Comparison of ENCODE assay signal across 1 cellular context in the genomic region with DNA sequence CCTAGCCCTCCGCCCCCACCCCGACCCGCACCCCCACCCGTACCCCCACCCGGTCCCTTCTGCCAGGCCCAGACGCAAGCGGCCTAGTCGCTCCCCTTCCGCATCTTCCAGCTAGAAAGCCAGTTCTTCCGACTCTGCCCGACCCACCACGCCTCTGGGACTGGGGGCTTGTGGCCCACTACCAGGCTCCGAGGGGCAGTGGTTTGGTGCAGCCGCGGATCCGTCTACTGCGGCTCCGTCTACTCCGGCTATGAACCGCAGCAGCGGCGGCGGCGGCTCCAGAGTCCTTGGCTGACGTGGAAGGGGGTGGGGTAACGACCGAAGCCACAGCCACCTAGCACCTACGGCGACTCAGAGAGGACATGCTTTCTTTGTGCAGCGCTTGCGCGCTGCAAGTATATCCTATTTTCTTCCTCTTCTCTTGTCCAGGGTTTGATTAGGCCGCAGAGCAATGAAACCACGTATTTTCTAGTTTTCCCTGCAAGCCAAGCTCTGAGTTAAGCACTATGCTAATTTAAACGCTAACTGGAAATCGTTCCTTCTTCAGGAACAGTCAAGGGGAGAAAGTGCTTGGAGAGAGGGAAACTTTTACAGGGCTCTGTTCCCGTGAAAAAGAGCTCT.
TF ChIP-seq lines count a peak whose summit lies in the region.

Gene COPB1, minus strand, starts transcription at position 252 of the 621 bp plus-strand sequence. CDS start 883 bp downstream, outside the sequence.

TF ChIP-seq in GM12878, 131 proteins besides CTCF, POLR2A, EP300 and RAD21 (continued from another document and continues in another):
- TF ChIP-seq SMC3 (IDR thresholded peaks at IDR 0.05; ENCODE audit: borderline replicate concordance, low read length) (no peak), IKZF2 (IDR thresholded peaks at IDR 0.05) (peak; percentile 47 to 56; a peak in 2 of 4 replicates), RUNX3 (IDR thresholded peaks at IDR 0.05; ENCODE audit: low read length) (peak; percentile 83), DPF2 (IDR thresholded peaks at IDR 0.05) (peak; percentile 45; the same call in 1 of the 2 replicates), NRF1 (conservative IDR thresholded peaks at IDR 0.05; ENCODE audit: low read depth, low read length) (0 out of 2 replicates have a peak, but pooled peaks have one; percentile 19), POLR2AphosphoS2 (IDR thresholded peaks at IDR 0.05; ENCODE audit: low read depth, low read length) (peak; percentile 90), SMAD5 (IDR thresholded peaks at IDR 0.05; ENCODE audit: low read depth) (peak; percentile 80), CHD1 (IDR thresholded peaks at IDR 0.05; ENCODE audit: low read depth, low read length) (no peak), MEF2B (IDR thresholded peaks at IDR 0.05; ENCODE audit: partially characterized antibody, poor library complexity, severe bottlenecking) (peak; percentile 34), POLR2AphosphoS5 (IDR thresholded peaks at IDR 0.05; ENCODE audit: low read length) (peak; percentile 95), PKNOX1 (IDR thresholded peaks at IDR 0.05) (peak; percentile 43; the same call in 1 of the 2 replicates), NR2F1 (conservative IDR thresholded peaks at IDR 0.05) (no peak), USF2 (IDR thresholded peaks at IDR 0.05; ENCODE audit: borderline replicate concordance, low read depth, low read length) (no peak), NBN (IDR thresholded peaks at IDR 0.05) (peak; percentile 55; the same call in 1 of the 2 replicates), SIX5 (IDR thresholded peaks at IDR 0.05; ENCODE audit: low read depth, low read length, severe bottlenecking) (no peak), ZSCAN29 (IDR thresholded peaks at IDR 0.05) (peak; percentile 95), PRDM15 (CRISPR knock-in tag; IDR thresholded peaks at IDR 0.05) (no peak), BCL3 (IDR thresholded peaks at IDR 0.05; ENCODE audit: borderline replicate concordance, insufficient read depth, low read depth, low read length, poor library complexity, severe bottlenecking) (peak; percentile 57), SKIL (IDR thresholded peaks at IDR 0.05; ENCODE audit: low read depth, poor library complexity, severe bottlenecking) (peak; percentile 67), NR2C1 (IDR thresholded peaks at IDR 0.05) (0 out of 2 replicates have a peak, but pooled peaks have one; percentile 19), GATAD2B (conservative IDR thresholded peaks at IDR 0.05; ENCODE audit: low read depth) (no peak), CREB1 (IDR thresholded peaks at IDR 0.05; ENCODE audit: low read depth) (peak; percentile 89), CREM (IDR thresholded peaks at IDR 0.05; ENCODE audit: low read depth) (peak; percentile 84), BCLAF1 (IDR thresholded peaks at IDR 0.05) (no peak), RB1 (IDR thresholded peaks at IDR 0.05; ENCODE audit: borderline replicate concordance) (0 out of 2 replicates have a peak, but pooled peaks have one; percentile 13)
- TF ChIP-seq, protein P1, sequence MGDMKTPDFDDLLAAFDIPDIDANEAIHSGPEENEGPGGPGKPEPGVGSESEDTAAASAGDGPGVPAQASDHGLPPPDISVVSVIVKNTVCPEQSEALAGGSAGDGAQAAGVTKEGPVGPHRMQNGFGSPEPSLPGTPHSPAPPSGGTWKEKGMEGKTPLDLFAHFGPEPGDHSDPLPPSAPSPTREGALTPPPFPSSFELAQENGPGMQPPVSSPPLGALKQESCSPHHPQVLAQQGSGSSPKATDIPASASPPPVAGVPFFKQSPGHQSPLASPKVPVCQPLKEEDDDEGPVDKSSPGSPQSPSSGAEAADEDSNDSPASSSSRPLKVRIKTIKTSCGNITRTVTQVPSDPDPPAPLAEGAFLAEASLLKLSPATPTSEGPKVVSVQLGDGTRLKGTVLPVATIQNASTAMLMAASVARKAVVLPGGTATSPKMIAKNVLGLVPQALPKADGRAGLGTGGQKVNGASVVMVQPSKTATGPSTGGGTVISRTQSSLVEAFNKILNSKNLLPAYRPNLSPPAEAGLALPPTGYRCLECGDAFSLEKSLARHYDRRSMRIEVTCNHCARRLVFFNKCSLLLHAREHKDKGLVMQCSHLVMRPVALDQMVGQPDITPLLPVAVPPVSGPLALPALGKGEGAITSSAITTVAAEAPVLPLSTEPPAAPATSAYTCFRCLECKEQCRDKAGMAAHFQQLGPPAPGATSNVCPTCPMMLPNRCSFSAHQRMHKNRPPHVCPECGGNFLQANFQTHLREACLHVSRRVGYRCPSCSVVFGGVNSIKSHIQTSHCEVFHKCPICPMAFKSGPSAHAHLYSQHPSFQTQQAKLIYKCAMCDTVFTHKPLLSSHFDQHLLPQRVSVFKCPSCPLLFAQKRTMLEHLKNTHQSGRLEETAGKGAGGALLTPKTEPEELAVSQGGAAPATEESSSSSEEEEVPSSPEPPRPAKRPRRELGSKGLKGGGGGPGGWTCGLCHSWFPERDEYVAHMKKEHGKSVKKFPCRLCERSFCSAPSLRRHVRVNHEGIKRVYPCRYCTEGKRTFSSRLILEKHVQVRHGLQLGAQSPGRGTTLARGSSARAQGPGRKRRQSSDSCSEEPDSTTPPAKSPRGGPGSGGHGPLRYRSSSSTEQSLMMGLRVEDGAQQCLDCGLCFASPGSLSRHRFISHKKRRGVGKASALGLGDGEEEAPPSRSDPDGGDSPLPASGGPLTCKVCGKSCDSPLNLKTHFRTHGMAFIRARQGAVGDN (IDR thresholded peaks at IDR 0.05) = peak; percentile 29; the same call in 1 of the 2 replicates
- TF ChIP-seq, protein P2, sequence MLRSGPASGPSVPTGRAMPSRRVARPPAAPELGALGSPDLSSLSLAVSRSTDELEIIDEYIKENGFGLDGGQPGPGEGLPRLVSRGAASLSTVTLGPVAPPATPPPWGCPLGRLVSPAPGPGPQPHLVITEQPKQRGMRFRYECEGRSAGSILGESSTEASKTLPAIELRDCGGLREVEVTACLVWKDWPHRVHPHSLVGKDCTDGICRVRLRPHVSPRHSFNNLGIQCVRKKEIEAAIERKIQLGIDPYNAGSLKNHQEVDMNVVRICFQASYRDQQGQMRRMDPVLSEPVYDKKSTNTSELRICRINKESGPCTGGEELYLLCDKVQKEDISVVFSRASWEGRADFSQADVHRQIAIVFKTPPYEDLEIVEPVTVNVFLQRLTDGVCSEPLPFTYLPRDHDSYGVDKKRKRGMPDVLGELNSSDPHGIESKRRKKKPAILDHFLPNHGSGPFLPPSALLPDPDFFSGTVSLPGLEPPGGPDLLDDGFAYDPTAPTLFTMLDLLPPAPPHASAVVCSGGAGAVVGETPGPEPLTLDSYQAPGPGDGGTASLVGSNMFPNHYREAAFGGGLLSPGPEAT (IDR thresholded peaks at IDR 0.05; ENCODE audit: low read depth) = peak; percentile 78
- TF ChIP-seq, protein P3, sequence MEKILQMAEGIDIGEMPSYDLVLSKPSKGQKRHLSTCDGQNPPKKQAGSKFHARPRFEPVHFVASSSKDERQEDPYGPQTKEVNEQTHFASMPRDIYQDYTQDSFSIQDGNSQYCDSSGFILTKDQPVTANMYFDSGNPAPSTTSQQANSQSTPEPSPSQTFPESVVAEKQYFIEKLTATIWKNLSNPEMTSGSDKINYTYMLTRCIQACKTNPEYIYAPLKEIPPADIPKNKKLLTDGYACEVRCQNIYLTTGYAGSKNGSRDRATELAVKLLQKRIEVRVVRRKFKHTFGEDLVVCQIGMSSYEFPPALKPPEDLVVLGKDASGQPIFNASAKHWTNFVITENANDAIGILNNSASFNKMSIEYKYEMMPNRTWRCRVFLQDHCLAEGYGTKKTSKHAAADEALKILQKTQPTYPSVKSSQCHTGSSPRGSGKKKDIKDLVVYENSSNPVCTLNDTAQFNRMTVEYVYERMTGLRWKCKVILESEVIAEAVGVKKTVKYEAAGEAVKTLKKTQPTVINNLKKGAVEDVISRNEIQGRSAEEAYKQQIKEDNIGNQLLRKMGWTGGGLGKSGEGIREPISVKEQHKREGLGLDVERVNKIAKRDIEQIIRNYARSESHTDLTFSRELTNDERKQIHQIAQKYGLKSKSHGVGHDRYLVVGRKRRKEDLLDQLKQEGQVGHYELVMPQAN (conservative IDR thresholded peaks at IDR 0.05) = peak; percentile 46
